ENCODE assay signal across 1 cellular context in the genomic region with DNA sequence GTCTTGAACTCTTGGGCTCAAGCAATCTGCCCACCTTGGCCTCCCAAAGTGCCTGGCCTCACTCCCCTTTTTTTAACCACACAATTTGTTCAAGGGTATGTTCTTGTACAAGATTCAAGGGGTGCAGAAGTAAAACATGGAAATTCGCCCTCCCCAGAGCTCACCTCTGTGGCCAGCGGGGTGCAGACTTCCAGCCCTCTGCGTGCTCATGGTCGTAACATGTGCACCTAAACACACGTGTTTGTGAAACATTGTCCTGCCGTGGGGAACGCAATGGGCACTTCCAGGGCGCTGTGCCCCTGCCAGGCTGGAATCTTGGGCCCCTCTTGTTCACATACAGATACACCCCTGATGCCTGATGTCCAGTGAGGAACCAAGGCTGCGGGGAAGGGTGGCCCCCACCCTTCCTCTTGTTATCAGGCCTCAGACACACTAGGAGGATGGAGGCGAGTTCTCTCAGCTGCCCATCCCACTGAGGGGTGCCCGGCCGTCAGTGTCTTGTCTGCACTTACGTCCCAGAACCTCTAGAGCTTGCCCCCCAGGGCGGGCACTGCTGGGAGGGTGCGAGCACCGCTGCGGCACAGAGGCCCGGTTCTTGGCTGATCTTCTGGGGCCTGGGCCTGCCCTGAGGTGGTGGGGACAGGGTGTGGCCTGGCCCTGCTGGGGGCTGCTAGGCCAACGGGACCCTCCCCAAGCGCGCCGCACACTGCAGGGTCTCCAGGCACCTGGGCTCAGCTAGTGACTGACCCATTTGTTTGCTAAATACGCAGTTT.
A peak's percentile ranks its signal among the peaks of the same experiment; 100 is the strongest.
TF ChIP-seq lines count a peak whose summit lies in the region.

No MANE protein-coding gene starts in this region.

TF ChIP-seq in HepG2, 621 proteins besides CTCF, POLR2A, EP300 and RAD21:
- TF ChIP-seq, protein P1, sequence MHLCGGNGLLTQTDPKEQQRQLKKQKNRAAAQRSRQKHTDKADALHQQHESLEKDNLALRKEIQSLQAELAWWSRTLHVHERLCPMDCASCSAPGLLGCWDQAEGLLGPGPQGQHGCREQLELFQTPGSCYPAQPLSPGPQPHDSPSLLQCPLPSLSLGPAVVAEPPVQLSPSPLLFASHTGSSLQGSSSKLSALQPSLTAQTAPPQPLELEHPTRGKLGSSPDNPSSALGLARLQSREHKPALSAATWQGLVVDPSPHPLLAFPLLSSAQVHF (CRISPR knock-in tag; IDR thresholded peaks at IDR 0.05): no peak
- peak; percentile 65 for TF ChIP-seq AGO1 (IDR thresholded peaks at IDR 0.05; ENCODE audit: low read depth, low read length, poor library complexity, severe bottlenecking)
